9 cellular contexts compared by ENCODE assay signal in the genomic region with DNA sequence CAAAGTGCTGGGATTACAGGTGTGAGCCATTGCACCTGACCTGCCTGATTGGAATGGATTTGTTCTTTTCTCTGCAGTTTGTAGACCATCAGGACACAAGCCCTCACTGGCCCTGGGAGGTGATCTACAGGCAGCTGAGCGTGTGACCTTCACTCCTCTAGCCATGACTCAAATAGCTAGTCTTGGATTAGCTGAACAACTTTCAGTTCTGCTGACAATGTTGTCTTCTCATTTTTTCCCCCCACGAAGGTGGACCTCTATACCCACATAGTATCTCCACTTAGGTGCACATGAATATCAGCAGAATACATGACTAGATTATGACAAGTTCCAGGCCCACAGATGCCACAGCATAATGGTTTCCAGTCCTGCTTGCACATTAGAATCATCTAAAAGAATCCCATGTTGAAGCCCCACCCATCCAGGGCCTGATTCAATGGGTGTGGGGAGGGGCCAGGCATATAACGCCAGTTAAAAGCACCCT. TPM values are rescaled to one million over a fixed set of nuclear protein-coding genes. Genes with fewer than 3 reads are reported as not detected.
A peak's percentile ranks its signal among the peaks of the same experiment; 100 is the strongest.
DNase-seq lines count a peak whose midpoint lies in the region; ATAC-seq lines count a peak whose summit lies in the region.
"Had no signal": no experiment of that assay in that cellular context is flagged by ENCODE, and none has a peak within 500 bp of the region (broad histone marks: within the 10 kb centered on the region; RNA-seq: fewer than 3 reads in every experiment).

No MANE protein-coding gene starts in this region.

- no peaks in the 10 kb centered on the region for H3K9me2 ChIP-seq in GM23248 (ENCODE audit: insufficient read depth)

- no peak overlapping the region for H3K9ac ChIP-seq in GM23248

- ATAC-seq in GM18867 (IDR thresholded peaks at IDR 0.05; ENCODE audit: unreplicated experiment) (peak; percentile 78), HG02678 (IDR thresholded peaks at IDR 0.05; ENCODE audit: unreplicated experiment) (peak; percentile 60), GM19328 (IDR thresholded peaks at IDR 0.05; ENCODE audit: unreplicated experiment) (no peak)

- no peak overlapping the region for H3K4me2 ChIP-seq in GM23248 (ENCODE audit: unreplicated experiment)

- in situ Hi-C loops in GM23248 (cut with MboI) = no loop called here

- H3K79me2 ChIP-seq in GM23248 (ENCODE audit: insufficient read depth) = peaks cover 100% of the 10 kb centered on the region

- H2AFZ ChIP-seq in GM23248 = no peak overlapping the region

- 81 to 83% methylated on average over 3 of the region's 3 CpGs for WGBS in GM23248 (ENCODE audit: low coverage in 1 of 2, low lambda C conversion rate in 2 of 2, missing lambda C conversion rate in 2 of 2), 2 experiments

- no peaks in the 10 kb centered on the region for H3K27me3 ChIP-seq in GM23248 (replicated peaks; ENCODE audit: insufficient read depth)

- no peak overlapping the region for H3K4me3 ChIP-seq in GM23248

- peaks cover 49% of the 10 kb centered on the region for H3F3A ChIP-seq in GM23248 (ENCODE audit: insufficient read depth)

- peaks cover 15% of the 10 kb centered on the region; the same call in 1 of the 2 replicates for H4K20me1 ChIP-seq in GM23248 (ENCODE audit: insufficient read depth)

- no peak overlapping the region for H3K27ac ChIP-seq in GM23248

- no peaks in the 10 kb centered on the region for H3K36me3 ChIP-seq in GM23248 (ENCODE audit: low read depth)

- peak; percentile 67 to 77 for DNase-seq in activated CD4-positive, alpha-beta T cell treated with anti-CD3 and anti-CD28 coated beads, Interleukin-2, amount 50 U/mL, for 48 hours
- DNase-seq in stimulated activated CD4-positive, alpha-beta T cell treated with anti-CD3 and anti-CD28 coated beads, Interleukin-4, amount 100 ng/mL, for 24 hours = peak; percentile 71
- DNase-seq in NCI-H345 treated with DMSO at 0.1 percent for 48 hours (lab: John Stamatoyannopoulos, UW; ENCODE audit: unreplicated experiment) = no peak
- DNase-seq in SHP77 treated with DMSO at 0.1 percent for 48 hours (lab: John Stamatoyannopoulos, UW) = no peak
- no peak for DNase-seq in GM23248
- DNase-seq: NCI-H1930 had no signal

- H3K4me1 ChIP-seq in GM23248 (ENCODE audit: insufficient read depth) = peaks cover 15% of the 10 kb centered on the region

- no peaks in the 10 kb centered on the region for H3K9me3 ChIP-seq in GM23248 (ENCODE audit: low read depth)

RNA-seq across cellular contexts. Expression of gene HS3ST3B1, which starts 36.8 kb away (rescaled TPM):
- total RNA-seq in GM23248 (2014; rRNA removed; shearing (Covaris generic)) = 41.9 and 45.5 TPM in 2 replicates
- polyA plus RNA-seq in GM23248 (2016; fragmentation: Nextera tagmentation; extraction: Ambion mirVana) = 37.6 and 40.1 TPM in 2 replicates

Comparison
In these comparisons a context has a peak if more than half of its experiments do, and no peak if none do; other contexts are left out.
1. DNase-seq: peak in activated CD4-positive, alpha-beta T cell treated with anti-CD3 and anti-CD28 coated beads, Interleukin-2, amount 50 U/mL, for 48 hours (2 of 2) and stimulated activated CD4-positive, alpha-beta T cell treated with anti-CD3 and anti-CD28 coated beads, Interleukin-4, amount 100 ng/mL, for 24 hours (single experiment); none in NCI-H345 treated with DMSO at 0.1 percent for 48 hours (single experiment), SHP77 treated with DMSO at 0.1 percent for 48 hours (single experiment) and GM23248 (single experiment).